In genomic region chr11:112971200-112971599, GRCh38 we compare ENCODE assay signal across 19 cellular contexts. TPM values are rescaled to one million over a fixed set of nuclear protein-coding genes. Genes with fewer than 3 reads are reported as not detected.
DNase-seq lines count a peak whose midpoint lies in the region; ATAC-seq, FAIRE-seq and TF ChIP-seq lines count a peak whose summit lies in the region.
"Had no signal": no experiment of that assay in that cellular context is flagged by ENCODE, and none has a peak within 500 bp of the region (broad histone marks: within the 10 kb centered on the region; RNA-seq: fewer than 3 reads in every experiment).

No MANE protein-coding gene starts in this region.

- no peaks in the 10 kb centered on the region for H3K9me3 ChIP-seq in CD8-positive, alpha-beta memory T cell (ENCODE audit: low read length)

- no peak for TF ChIP-seq CTCF in natural killer cell (IDR thresholded peaks at IDR 0.05)

- H3K9me3 Mint-ChIP-seq in immature natural killer cell (no peaks in the 10 kb centered on the region), natural killer cell (no peaks in the 10 kb centered on the region)
- H3K9me3 Mint-ChIP-seq in CD8-positive, alpha-beta memory T cell: peaks cover 0 to 3% (median 0%) of the 10 kb centered on the region in 5 donors

- CTCF ChIA-PET in CD8-positive, alpha-beta memory T cell (lab: Charles Lee): no interaction called here

- H3K27me3 Mint-ChIP-seq in immature natural killer cell (ENCODE audit: low read depth in 3 of 3): no peaks in the 10 kb centered on the region
- H3K27me3 Mint-ChIP-seq in natural killer cell (ENCODE audit: low read depth in 2 of 2): peaks cover 0 to 2% of the 10 kb centered on the region in 2 donors
- peaks cover 5 to 15% of the 10 kb centered on the region in 2 donors for H3K27me3 Mint-ChIP-seq in CD8-positive, alpha-beta memory T cell

- peak in 2 of 3 donors; percentile 49 to 68 for ATAC-seq in natural killer cell
- no peak for ATAC-seq in HG02678 (IDR thresholded peaks at IDR 0.05; ENCODE audit: unreplicated experiment)

- peaks cover under 1 to 31% of the 10 kb centered on the region in 2 donors for H3K4me1 Mint-ChIP-seq in immature natural killer cell
- peaks cover 13 to 23% of the 10 kb centered on the region in 2 donors for H3K4me1 Mint-ChIP-seq in natural killer cell
- peaks cover 0 to 6% (median 0%) of the 10 kb centered on the region in 3 donors for H3K4me1 Mint-ChIP-seq in CD8-positive, alpha-beta memory T cell
- H3K4me1 Mint-ChIP-seq: CD4-positive, alpha-beta memory T cell had no signal

- H3K36me3 Mint-ChIP-seq in immature natural killer cell: no peaks in the 10 kb centered on the region
- H3K36me3 Mint-ChIP-seq in natural killer cell: no peaks in the 10 kb centered on the region
- no peaks in the 10 kb centered on the region for H3K36me3 Mint-ChIP-seq in CD8-positive, alpha-beta memory T cell
- H3K36me3 Mint-ChIP-seq: CD4-positive, alpha-beta memory T cell had no signal

- no peak for FAIRE-seq in RCC 7860 (lab: Jason Lieb, UNC)
- FAIRE-seq: GM12891, GM18507, H1 had no signal

- POLR2A ChIA-PET in CD8-positive, alpha-beta memory T cell (lab: Charles Lee): no interaction called here

- no peaks in the 10 kb centered on the region for H3K27me3 ChIP-seq in CD8-positive, alpha-beta memory T cell (ENCODE audit: insufficient read depth, low read length, poor library complexity, severe bottlenecking)

- no peaks in the 10 kb centered on the region for H3K4me1 ChIP-seq in CD8-positive, alpha-beta memory T cell (ENCODE audit: insufficient read depth, low read length)

- no peak overlapping the region for H3K4me3 Mint-ChIP-seq in immature natural killer cell
- H3K4me3 Mint-ChIP-seq in natural killer cell: no peak overlapping the region
- H3K4me3 Mint-ChIP-seq in CD8-positive, alpha-beta memory T cell: no peak overlapping the region
- H3K4me3 Mint-ChIP-seq: CD4-positive, alpha-beta memory T cell had no signal

- peak; percentile 58 for DNase-seq in RCC 7860 (ENCODE audit: low spot score)
- DNase-seq in immature natural killer cell: peak in 2 of 3 donors; percentile 27 to 40
- no peak for DNase-seq in natural killer cell
- DNase-seq in COLO668 (lab: John Stamatoyannopoulos, UW; ENCODE audit: unreplicated experiment): no peak
- DNase-seq in CD8-positive, alpha-beta memory T cell: no peak
- no peak for DNase-seq in DMS79 (lab: John Stamatoyannopoulos, UW)
- DNase-seq: C1 segment of cervical spinal cord; CD4-positive, alpha-beta memory T cell; DMS 273 treated with DMSO at 0.1 percent for 48 hours; DMS79 treated with DMSO at 0.1 percent for 48 hours; GF-D8; GM23248; H7; HCEC 1CT had no signal

- no peaks in the 10 kb centered on the region for H3K36me3 ChIP-seq in CD8-positive, alpha-beta memory T cell (ENCODE audit: insufficient read depth, low read length)

- no peak overlapping the region for H3K4me3 ChIP-seq in CD8-positive, alpha-beta memory T cell (ENCODE audit: low read length)
- H3K4me3 ChIP-seq: GM23248 had no signal

- intact Hi-C loops in natural killer cell (cut with micrococcal nuclease): no loop called here

- H3K27ac Mint-ChIP-seq in immature natural killer cell: no peak overlapping the region
- no peak overlapping the region for H3K27ac Mint-ChIP-seq in natural killer cell
- H3K27ac Mint-ChIP-seq in CD8-positive, alpha-beta memory T cell: no peak overlapping the region
- H3K27ac Mint-ChIP-seq: CD4-positive, alpha-beta memory T cell had no signal

- H3K27ac ChIP-seq in CD8-positive, alpha-beta memory T cell (ENCODE audit: low read depth, low read length): no peak overlapping the region
- H3K27ac ChIP-seq: GM23248 had no signal

RNA-seq across cellular contexts. Expression of gene NCAM1, which starts 10.0 kb away (rescaled TPM):
- 100 to 1,000 TPM in 1 of 3 donors, 10 to 100 TPM in 2; 35.7 to 143 (median 49.1) TPM for polyA plus RNA-seq in immature natural killer cell
- 100 to 1,000 TPM; 129 to 208 (median 187) TPM for total RNA-seq in natural killer cell
- under 1 TPM in 1 of 2 experiments, not detected in 1; 0.16 TPM for total RNA-seq in CD8-positive, alpha-beta memory T cell
- 1.7 TPM for polyA plus RNA-seq in CD8-positive, alpha-beta memory T cell
- total RNA-seq: G401 had no signal
- polyA plus RNA-seq: CD4-positive, alpha-beta memory T cell had no signal

Comparison
In these comparisons a context has a peak if more than half of its experiments do, and no peak if none do; other contexts are left out.
1. DNase-seq: peak in RCC 7860 (single experiment) and immature natural killer cell (2 of 3); none in natural killer cell (single experiment), COLO668 (single experiment), CD8-positive, alpha-beta memory T cell (0 of 5) and DMS79 (single experiment).
2. RNA of gene NCAM1, which starts 10.0 kb away (total RNA-seq): 129 to 208 TPM in natural killer cell; 0.16 TPM in CD8-positive, alpha-beta memory T cell; every median in the first group is over 100 times any median in the second.